ENCODE assay signal across 19 cellular contexts in genomic region chr21:46095106-46095719, GRCh38. TPM values are rescaled to one million over a fixed set of nuclear protein-coding genes. Genes with fewer than 3 reads are reported as not detected.
DNase-seq lines count a peak whose midpoint lies in the region; ATAC-seq and TF ChIP-seq lines count a peak whose summit lies in the region.
"Had no signal": no experiment of that assay in that cellular context is flagged by ENCODE, and none has a peak within 500 bp of the region (broad histone marks: within the 10 kb centered on the region; RNA-seq: fewer than 3 reads in every experiment).

No MANE protein-coding gene starts in this region.

- no peaks in the 10 kb centered on the region for H3K9me2 ChIP-seq in GM23338 (ENCODE audit: insufficient read depth)

- H3K4me3 Mint-ChIP-seq in CD4-positive, alpha-beta memory T cell: peak overlapping the region in 1 of 8 donors; percentile 25
- no peak overlapping the region for H3K4me3 Mint-ChIP-seq in GM23338
- H3K4me3 Mint-ChIP-seq: activated CD4-positive, alpha-beta memory T cell treated with anti-CD3 and anti-CD28 coated beads, Interleukin-2, amount 10 ng/mL, durations not matched to agents 7 days and 5 days; activated T-helper 1 cell treated with anti-CD3 and anti-CD28 coated beads, Interleukin-12 subunit alpha, Interleukin-12 subunit beta, Interleukin-2, Interleukin-4 antibody, amounts not matched to agents 30 ng/mL and 10 ng/mL and 1 ng/mL, durations not matched to agents 14 hours and 24 hours and 36 hours had no signal

- peaks cover 1% of the 10 kb centered on the region for H3K9me3 ChIP-seq in mesenchymal stem cell (ENCODE audit: control insufficient read depth, low read length)
- H3K9me3 ChIP-seq in smooth muscle cell (replicated peaks; ENCODE audit: low read depth): no peaks in the 10 kb centered on the region
- no peaks in the 10 kb centered on the region for H3K9me3 ChIP-seq in CD4-positive, alpha-beta memory T cell (ENCODE audit: control insufficient read depth in 1 of 2, low read length in 2 of 2)

- H3F3A ChIP-seq in smooth muscle cell (ENCODE audit: low read depth) (peaks cover 17% of the 10 kb centered on the region), GM23338 (replicated peaks; ENCODE audit: low read depth) (no peaks in the 10 kb centered on the region)

- H4K91ac ChIP-seq in mesenchymal stem cell (ENCODE audit: low read length): peak overlapping the region; percentile 25

- no peak overlapping the region for H2BK120ac ChIP-seq in mesenchymal stem cell (ENCODE audit: low read depth, low read length)

- peaks cover 0 to 6% of the 10 kb centered on the region in 2 donors for H3K27me3 Mint-ChIP-seq in CD4-positive, alpha-beta memory T cell
- H3K27me3 Mint-ChIP-seq in GM23338 (ENCODE audit: insufficient read depth, low read depth, poor library complexity): peaks cover 29% of the 10 kb centered on the region

- WGBS in mesenchymal stem cell: 89% methylated on average over 16 of the region's 16 CpGs
- WGBS in smooth muscle cell (ENCODE audit: low lambda C conversion rate): 84% methylated on average over 16 of the region's 16 CpGs

- H3K36me3 ChIP-seq in mesenchymal stem cell (ENCODE audit: control insufficient read depth in 1 of 2, insufficient read depth in 2 of 2, low read depth in 1 of 2, low read length in 2 of 2): peaks cover 0 to 5% of the 10 kb centered on the region in 2 experiments
- H3K36me3 ChIP-seq in smooth muscle cell (ENCODE audit: low read depth): no peaks in the 10 kb centered on the region
- no peaks in the 10 kb centered on the region for H3K36me3 ChIP-seq in CD4-positive, alpha-beta memory T cell (ENCODE audit: insufficient read depth, low read length)
- H3K36me3 ChIP-seq in GM23338 (ENCODE audit: insufficient read depth): no peaks in the 10 kb centered on the region

- no peak for ATAC-seq in GM23338
- ATAC-seq in HG02973 (IDR thresholded peaks at IDR 0.05; ENCODE audit: unreplicated experiment): no peak
- ATAC-seq: GM12878, HCT116, sciatic nerve had no signal

- peak overlapping the region in 1 of 7 donors; percentile 84 for H3K27ac Mint-ChIP-seq in CD4-positive, alpha-beta memory T cell
- no peak overlapping the region for H3K27ac Mint-ChIP-seq in GM23338
- H3K27ac Mint-ChIP-seq: activated CD4-positive, alpha-beta memory T cell treated with anti-CD3 and anti-CD28 coated beads, Interleukin-2, amount 10 ng/mL, durations not matched to agents 7 days and 5 days; activated T-helper 1 cell treated with anti-CD3 and anti-CD28 coated beads, Interleukin-12 subunit alpha, Interleukin-12 subunit beta, Interleukin-2, Interleukin-4 antibody, amounts not matched to agents 30 ng/mL and 10 ng/mL and 1 ng/mL, durations not matched to agents 14 hours and 24 hours and 36 hours had no signal

- H2AK5ac ChIP-seq in mesenchymal stem cell (ENCODE audit: low read length, severe bottlenecking): no peak overlapping the region

- H4K20me1 ChIP-seq in smooth muscle cell (ENCODE audit: low read depth) (peaks cover 17% of the 10 kb centered on the region), GM23338 (replicated peaks; ENCODE audit: insufficient read depth) (0 out of 2 replicates have a peak, but pooled peaks cover 4% of the 10 kb centered on the region)

- no peak overlapping the region for H3K14ac ChIP-seq in mesenchymal stem cell (ENCODE audit: low read length in 2 of 2)

- H3K27me3 ChIP-seq in mesenchymal stem cell (ENCODE audit: control insufficient read depth in 1 of 2, insufficient read depth in 1 of 2, low read length in 2 of 2): no peaks in the 10 kb centered on the region
- no peaks in the 10 kb centered on the region for H3K27me3 ChIP-seq in smooth muscle cell (ENCODE audit: low read depth)
- no peaks in the 10 kb centered on the region for H3K27me3 ChIP-seq in CD4-positive, alpha-beta memory T cell (ENCODE audit: insufficient read depth, low read length)
- peaks cover 12% of the 10 kb centered on the region; the same call in 1 of the 2 replicates for H3K27me3 ChIP-seq in GM23338 (ENCODE audit: insufficient read depth)

- H4K8ac ChIP-seq in mesenchymal stem cell (ENCODE audit: low read length): peak overlapping the region; percentile 14

- TF ChIP-seq CTCF in LNCAP (IDR thresholded peaks at IDR 0.05) (peak; percentile 7; the same call in 1 of the 2 replicates), coronary artery (IDR thresholded peaks at IDR 0.05) (no peak), smooth muscle cell (IDR thresholded peaks at IDR 0.05; ENCODE audit: borderline replicate concordance, insufficient read depth, poor library complexity, severe bottlenecking) (no peak), GM23338 (conservative IDR thresholded peaks at IDR 0.05; ENCODE audit: low read depth in 2 of 2) (no peak)

- peaks cover 0 to 9% (median 3%) of the 10 kb centered on the region in 4 donors for H3K4me1 Mint-ChIP-seq in CD4-positive, alpha-beta memory T cell
- H3K4me1 Mint-ChIP-seq in GM23338: peaks cover 3% of the 10 kb centered on the region; the same call in 1 of the 3 replicates

- H3K9ac ChIP-seq in mesenchymal stem cell (ENCODE audit: low read length) (peak overlapping the region; percentile 30), smooth muscle cell (ENCODE audit: low read depth) (no peak overlapping the region)

- H3K4me3 ChIP-seq in coronary artery (no peak overlapping the region), mesenchymal stem cell (ENCODE audit: insufficient read depth in 1 of 2, low read depth in 1 of 2, low read length in 2 of 2) (no peak overlapping the region), smooth muscle cell (no peak overlapping the region), GM23338 (no peak overlapping the region)
- no peak overlapping the region for H3K4me3 ChIP-seq in CD4-positive, alpha-beta memory T cell (ENCODE audit: low read length in 2 of 2)
- H3K4me3 ChIP-seq: dorsolateral prefrontal cortex, GM12878 had no signal

- H3K9me3 Mint-ChIP-seq in CD4-positive, alpha-beta memory T cell: peaks cover 0 to 5% (median 4%) of the 10 kb centered on the region in 8 donors
- peaks cover 40% of the 10 kb centered on the region for H3K9me3 Mint-ChIP-seq in GM23338

- POLR2A ChIA-PET in CD4-positive, alpha-beta memory T cell (lab: Charles Lee; ENCODE audit: partially characterized antibody): no interaction called here

- H3K4ac ChIP-seq in mesenchymal stem cell (ENCODE audit: low read depth in 1 of 2, low read length in 2 of 2): no peak overlapping the region

- H3K27ac ChIP-seq in coronary artery (peak overlapping the region; percentile 16 to 99), mesenchymal stem cell (ENCODE audit: low read length, poor library complexity, severe bottlenecking) (no peak overlapping the region), smooth muscle cell (ENCODE audit: low read depth) (peak overlapping the region; percentile 15), GM23338 (ENCODE audit: low read depth) (no peak overlapping the region)
- H3K27ac ChIP-seq in CD4-positive, alpha-beta memory T cell (ENCODE audit: low read depth, low read length): no peak overlapping the region
- H3K27ac ChIP-seq: dorsolateral prefrontal cortex had no signal

- H3K4me1 ChIP-seq in mesenchymal stem cell (ENCODE audit: control insufficient read depth, insufficient read depth, low read depth, low read length): peaks cover 22% of the 10 kb centered on the region
- peaks cover 4% of the 10 kb centered on the region for H3K4me1 ChIP-seq in smooth muscle cell (ENCODE audit: low read depth)
- H3K4me1 ChIP-seq in CD4-positive, alpha-beta memory T cell (ENCODE audit: insufficient read depth, low read length): no peaks in the 10 kb centered on the region
- 0 out of 2 replicates have a peak, but pooled peaks cover 3% of the 10 kb centered on the region for H3K4me1 ChIP-seq in GM23338 (ENCODE audit: insufficient read depth)

- H3K23ac ChIP-seq in mesenchymal stem cell (ENCODE audit: low read length in 2 of 2): no peak overlapping the region

- intact Hi-C loops in CD4-positive, alpha-beta memory T cell (cut with micrococcal nuclease): loop anchor here (5.0 kb wide), 1 partner anchor 123 kb away; no protein-coding TSS in a partner anchor

- CTCF ChIA-PET in CD4-positive, alpha-beta memory T cell (lab: Charles Lee; ENCODE audit: partially characterized antibody): no interaction called here

- H2BK5ac ChIP-seq in mesenchymal stem cell (ENCODE audit: low read depth, low read length, poor library complexity, severe bottlenecking): no peak overlapping the region

- peak overlapping the region in 1 of 2 experiments; percentile 27 for H3K18ac ChIP-seq in mesenchymal stem cell (ENCODE audit: low read depth in 1 of 2, low read length in 2 of 2)

- no peaks in the 10 kb centered on the region for H3K36me3 Mint-ChIP-seq in CD4-positive, alpha-beta memory T cell
- H3K36me3 Mint-ChIP-seq in GM23338 (ENCODE audit: low read depth): peaks cover 28% of the 10 kb centered on the region

- H2BK12ac ChIP-seq in mesenchymal stem cell (ENCODE audit: low read length in 2 of 2): peak overlapping the region in 1 of 2 experiments; percentile 7

- H3K4me2 ChIP-seq in mesenchymal stem cell (ENCODE audit: low read length, poor library complexity, severe bottlenecking) (no peak overlapping the region), smooth muscle cell (no peak overlapping the region), GM23338 (no peak overlapping the region)

- H2AFZ ChIP-seq in mesenchymal stem cell (ENCODE audit: low read depth, low read length): no peak overlapping the region
- H2AFZ ChIP-seq in smooth muscle cell (ENCODE audit: low read depth): no peak overlapping the region
- H2AFZ ChIP-seq in GM23338: no peak overlapping the region

- H3K79me1 ChIP-seq in mesenchymal stem cell (replicated peaks; ENCODE audit: low read length, poor library complexity, severe bottlenecking): no peaks in the 10 kb centered on the region

- peak overlapping the region; percentile 77 for H2BK15ac ChIP-seq in mesenchymal stem cell (ENCODE audit: low read depth, poor library complexity, severe bottlenecking)

- H3K79me2 ChIP-seq in smooth muscle cell (ENCODE audit: low read depth): peaks cover 55% of the 10 kb centered on the region
- H3K79me2 ChIP-seq in GM23338 (replicated peaks; ENCODE audit: insufficient read depth): peaks cover 8% of the 10 kb centered on the region

- DNase-seq in coronary artery (ENCODE audit: low spot score) (peak; percentile 67), mesenchymal stem cell (no peak), smooth muscle cell (lab: John Stamatoyannopoulos, UW; ENCODE audit: unreplicated experiment) (no peak), GM23338 (ENCODE audit: low spot score) (no peak)
- no peak for DNase-seq in CD4-positive, alpha-beta memory T cell
- DNase-seq: GF-D8, Karpas-422, NCI-H1105 treated with DMSO at 0.1 percent for 48 hours, NCI-H69, SIG-M5, T-helper 1 cell had no signal

TF ChIP-seq in GM23338, 12 proteins besides CTCF, POLR2A, EP300 and RAD21 (continues in another document):
- no peak for TF ChIP-seq JUNB (IDR thresholded peaks at IDR 0.05; ENCODE audit: unreplicated experiment)

RNA-seq across cellular contexts. Expression of gene COL6A2, which starts 2.7 kb away (rescaled TPM):
- 1,409 TPM for polyA plus RNA-seq in mesenchymal stem cell (2013, experiment 1 of 2)
- 1,389 TPM for polyA plus RNA-seq in mesenchymal stem cell (2013, experiment 2 of 2)
- 1,570 and 1,698 TPM in 2 replicates for total RNA-seq in smooth muscle cell
- 2,969 and 4,089 TPM in 2 replicates for polyA plus RNA-seq in smooth muscle cell
- 10 to 100 TPM; 21.8 to 25.7 TPM for total RNA-seq in CD4-positive, alpha-beta memory T cell
- 1 to 10 TPM in 1 of 2 donors, under 1 TPM in 1; 0.77 to 1.5 TPM for polyA plus RNA-seq in CD4-positive, alpha-beta memory T cell
- total RNA-seq in GM23338 (2014; rRNA removed; shearing (Covaris generic)): 68.5 and 89.2 TPM in 2 replicates
- polyA plus RNA-seq in GM23338 (2016; fragmentation: Nextera tagmentation; extraction: Ambion mirVana): 28.4 and 31.8 TPM in 2 replicates

Comparison
In these comparisons a context has a peak if more than half of its experiments do, and no peak if none do; other contexts are left out.
1. H3K27ac ChIP-seq: peak in coronary artery (2 of 2) and smooth muscle cell (single experiment); none in mesenchymal stem cell (single experiment), CD4-positive, alpha-beta memory T cell (single experiment) and GM23338 (single experiment).
2. RNA of gene COL6A2, which starts 2.7 kb away (total RNA-seq): 1,570 to 1,698 TPM in smooth muscle cell; 68.5 to 89.2 TPM in GM23338 and 21.8 to 25.7 TPM in CD4-positive, alpha-beta memory T cell; every median in the first group is over 10 times any median in the second.